ENCODE assay signal across 9 cellular contexts in genomic region chr9:136943291-136944093, GRCh38. TPM values are rescaled to one million over a fixed set of nuclear protein-coding genes. Genes with fewer than 3 reads are reported as not detected.
DNase-seq lines count a peak whose midpoint lies in the region; ATAC-seq and TF ChIP-seq lines count a peak whose summit lies in the region.
"Had no signal": no experiment of that assay in that cellular context is flagged by ENCODE, and none has a peak within 500 bp of the region (broad histone marks: within the 10 kb centered on the region; RNA-seq: fewer than 3 reads in every experiment).

No MANE protein-coding gene starts in this region.

- 0 out of 2 replicates have a peak, but pooled peaks cover 3% of the 10 kb centered on the region for H3F3A ChIP-seq in DOHH2 (ENCODE audit: control insufficient read depth, insufficient read depth)

- intact Hi-C loops in left ventricle myocardium inferior (cut with micrococcal nuclease) (no loop called here), sigmoid colon (cut with DNase I) (loop anchor here (1.0 to 5.0 kb wide), 5 partner anchors 56 to 156 kb away; partner anchors contain the start of genes ABCA2, AJM1, EDF1 and TRAF2)

- peak overlapping the region; percentile 58 for H3K4me3 Mint-ChIP-seq in activated T-helper 17 cell treated with anti-CD3 and anti-CD28 coated beads, Interleukin-2, amount 50 U/mL, for 72 hours

- no peaks in the 10 kb centered on the region for H3K27me3 Mint-ChIP-seq in activated T-helper 17 cell treated with anti-CD3 and anti-CD28 coated beads, Interleukin-2, amount 50 U/mL, for 72 hours

- H3K27ac Mint-ChIP-seq in activated T-helper 17 cell treated with anti-CD3 and anti-CD28 coated beads, Interleukin-2, amount 50 U/mL, for 72 hours: no peak overlapping the region

- H3K9ac ChIP-seq in HUES64 (ENCODE audit: low read depth, low read length): peak overlapping the region; percentile 86

- H4K20me1 ChIP-seq in DOHH2 (ENCODE audit: control insufficient read depth, insufficient read depth, low read depth, low read length): 0 out of 2 replicates have a peak, but pooled peaks cover 3% of the 10 kb centered on the region

- H3K27ac ChIP-seq in DOHH2 (ENCODE audit: low read depth, low read length) (peak overlapping the region; percentile 18; the same call in 1 of the 2 replicates), HUES64 (ENCODE audit: low read depth, low read length) (peak overlapping the region; percentile 41; the same call in 1 of the 2 replicates), left ventricle myocardium inferior (replicated peaks) (peak overlapping the region; percentile 98), sigmoid colon (peak overlapping the region; percentile 84 to 96 (median 92))

- ATAC-seq in activated T-helper 17 cell treated with anti-CD3 and anti-CD28 coated beads, Interleukin-2, amount 50 U/mL, for 72 hours (replicated peaks): peak; percentile 34

- no peak for TF ChIP-seq EP300 in sigmoid colon (IDR thresholded peaks at IDR 0.05)

- H3K9me3 Mint-ChIP-seq in activated T-helper 17 cell treated with anti-CD3 and anti-CD28 coated beads, Interleukin-2, amount 50 U/mL, for 72 hours: no peaks in the 10 kb centered on the region

- H3K36me3 ChIP-seq in DOHH2 (ENCODE audit: control insufficient read depth, low read length): peaks cover 33% of the 10 kb centered on the region
- peaks cover 40% of the 10 kb centered on the region for H3K36me3 ChIP-seq in HUES64 (ENCODE audit: insufficient read depth, low read length)
- peaks cover 46% of the 10 kb centered on the region for H3K36me3 ChIP-seq in left ventricle myocardium inferior
- peaks cover 34 to 45% (median 40%) of the 10 kb centered on the region in 4 donors for H3K36me3 ChIP-seq in sigmoid colon

- peaks cover 6% of the 10 kb centered on the region for H3K4me1 Mint-ChIP-seq in activated T-helper 17 cell treated with anti-CD3 and anti-CD28 coated beads, Interleukin-2, amount 50 U/mL, for 72 hours

- H3K9me2 ChIP-seq in DOHH2 (replicated peaks; ENCODE audit: control insufficient read depth, low read length): no peaks in the 10 kb centered on the region

- peaks cover 26% of the 10 kb centered on the region for H3K79me2 ChIP-seq in DOHH2 (ENCODE audit: control insufficient read depth, low read length)

- TF ChIP-seq POLR2A in sigmoid colon (IDR thresholded peaks at IDR 0.05): no peak

- TF ChIP-seq CTCF in DOHH2 (IDR thresholded peaks at IDR 0.05; ENCODE audit: low read depth, low read length, poor library complexity, severe bottlenecking) (no peak), GM20000 (IDR thresholded peaks at IDR 0.05; ENCODE audit: extremely low read depth, missing control alignments) (no peak), left ventricle myocardium inferior (IDR thresholded peaks at IDR 0.05; ENCODE audit: borderline replicate concordance) (no peak), sigmoid colon (IDR thresholded peaks at IDR 0.05) (no peak)

- WGBS in HUES64: 35% methylated on average over 51 of the region's 51 CpGs
- WGBS in sigmoid colon, 2 donors: 11 to 26% methylated on average over 51 of the region's 51 CpGs

- peaks cover 9% of the 10 kb centered on the region for H3K4me1 ChIP-seq in DOHH2 (ENCODE audit: control insufficient read depth, low read length)
- no peaks in the 10 kb centered on the region; the same call in 1 of the 2 replicates for H3K4me1 ChIP-seq in HUES64 (ENCODE audit: insufficient read depth, low read length)
- H3K4me1 ChIP-seq in left ventricle myocardium inferior: peaks cover 71% of the 10 kb centered on the region
- peaks cover 0 to 27% (median 19%) of the 10 kb centered on the region in 4 donors for H3K4me1 ChIP-seq in sigmoid colon

- H3K9me3 ChIP-seq in DOHH2 (ENCODE audit: control insufficient read depth, insufficient read depth, low read length) (no peaks in the 10 kb centered on the region), HUES64 (ENCODE audit: insufficient read depth, low read depth, low read length) (no peaks in the 10 kb centered on the region), left ventricle myocardium inferior (replicated peaks) (no peaks in the 10 kb centered on the region), sigmoid colon (no peaks in the 10 kb centered on the region)

- peak overlapping the region; percentile 84 for H3K4me3 ChIP-seq in DOHH2 (ENCODE audit: low read length)
- H3K4me3 ChIP-seq in HUES64 (ENCODE audit: low read length): peak overlapping the region; percentile 93
- H3K4me3 ChIP-seq in left ventricle myocardium inferior: peak overlapping the region; percentile 78
- H3K4me3 ChIP-seq in sigmoid colon: peak overlapping the region; percentile 74 to 99 (median 88)

- H3K27me3 ChIP-seq in DOHH2 (ENCODE audit: control insufficient read depth, low read length) (no peaks in the 10 kb centered on the region), HUES64 (ENCODE audit: insufficient read depth, low read length) (no peaks in the 10 kb centered on the region), left ventricle myocardium inferior (ENCODE audit: low read depth) (no peaks in the 10 kb centered on the region), sigmoid colon (no peaks in the 10 kb centered on the region)

- H3K36me3 Mint-ChIP-seq in activated T-helper 17 cell treated with anti-CD3 and anti-CD28 coated beads, Interleukin-2, amount 50 U/mL, for 72 hours (ENCODE audit: low read depth): peaks cover 36% of the 10 kb centered on the region

- H3K4me2 ChIP-seq in DOHH2 (ENCODE audit: low read length): peak overlapping the region; percentile 77

- DNase-seq in GM20000 (ENCODE audit: low spot score): peak; percentile 84
- no peak for DNase-seq in left ventricle myocardium inferior
- peak; percentile 64 for DNase-seq in sigmoid colon
- DNase-seq in kidney glomerular epithelial cell (lab: John Stamatoyannopoulos, UW): no peak
- no peak for DNase-seq in hypothalamus (lab: John Stamatoyannopoulos, UW)

RNA-seq across cellular contexts. Expression of gene FBXW5, which starts 1.0 kb away (rescaled TPM):
- polyA plus RNA-seq in HUES64 (2013, experiment 1 of 2): 36.2 TPM
- 34.4 TPM for polyA plus RNA-seq in HUES64 (2013, experiment 2 of 2)
- 10 to 100 TPM; 91.0 to 99.2 TPM for total RNA-seq in activated T-helper 17 cell treated with anti-CD3 and anti-CD28 coated beads, Interleukin-2, amount 50 U/mL, for 72 hours
- total RNA-seq in left ventricle myocardium inferior: 157 TPM
- total RNA-seq in sigmoid colon: 100 to 1,000 TPM; 153 to 202 (median 171) TPM
- 100 to 1,000 TPM; 147 to 182 (median 165) TPM for polyA plus RNA-seq in sigmoid colon

RNA-seq across cellular contexts. Expression of gene C8G, which starts 1.6 kb away (rescaled TPM):
- not detected for polyA plus RNA-seq in HUES64 (2013, experiment 1 of 2)
- polyA plus RNA-seq in HUES64 (2013, experiment 2 of 2): not detected
- total RNA-seq in activated T-helper 17 cell treated with anti-CD3 and anti-CD28 coated beads, Interleukin-2, amount 50 U/mL, for 72 hours: 1 to 10 TPM in 1 of 2 donors, not detected in 1; 3.1 TPM
- total RNA-seq in left ventricle myocardium inferior: 3.6 TPM
- total RNA-seq in sigmoid colon: not detected
- polyA plus RNA-seq in sigmoid colon: 10 to 100 TPM in 1 of 3 donors, 1 to 10 TPM in 2; 4.2 to 11.1 (median 5.4) TPM

RNA-seq across cellular contexts. Expression of gene LCN12, which starts 8.6 kb away (rescaled TPM):
- 0.20 TPM for polyA plus RNA-seq in HUES64 (2013, experiment 1 of 2)
- not detected for polyA plus RNA-seq in HUES64 (2013, experiment 2 of 2)
- 1 to 10 TPM in 1 of 2 donors, under 1 TPM in 1; 0.54 to 2.4 TPM for total RNA-seq in activated T-helper 17 cell treated with anti-CD3 and anti-CD28 coated beads, Interleukin-2, amount 50 U/mL, for 72 hours
- total RNA-seq in left ventricle myocardium inferior: 7.8 TPM
- 1 to 10 TPM in 1 of 4 donors, not detected in 3; 1.2 TPM for total RNA-seq in sigmoid colon
- 1 to 10 TPM in 1 of 3 donors, not detected in 2; 3.0 TPM for polyA plus RNA-seq in sigmoid colon

RNA-seq across cellular contexts. Expression of gene PTGDS, which starts 33.8 kb away (rescaled TPM):
- polyA plus RNA-seq in HUES64 (2013, experiment 1 of 2): 0.60 TPM
- 0.82 TPM for polyA plus RNA-seq in HUES64 (2013, experiment 2 of 2)
- 1 to 10 TPM in 1 of 2 donors, not detected in 1; 1.3 TPM for total RNA-seq in activated T-helper 17 cell treated with anti-CD3 and anti-CD28 coated beads, Interleukin-2, amount 50 U/mL, for 72 hours
- total RNA-seq in left ventricle myocardium inferior: 3,579 TPM
- 10 to 100 TPM; 11.8 to 36.6 (median 32.4) TPM for total RNA-seq in sigmoid colon
- polyA plus RNA-seq in sigmoid colon: 100 to 1,000 TPM in 1 of 3 donors, 10 to 100 TPM in 1, 1 to 10 TPM in 1; 8.3 to 218 (median 24.0) TPM
- total RNA-seq: activated CD8-positive, alpha-beta memory T cell treated with anti-CD3 and anti-CD28 coated beads for 36 hours had no signal

RNA-seq across cellular contexts. Expression of gene LCNL1, which starts 39.3 kb away (rescaled TPM):
- not detected for polyA plus RNA-seq in HUES64 (2013, experiment 1 of 2)
- polyA plus RNA-seq in HUES64 (2013, experiment 2 of 2): 0.19 TPM
- total RNA-seq in activated T-helper 17 cell treated with anti-CD3 and anti-CD28 coated beads, Interleukin-2, amount 50 U/mL, for 72 hours: under 1 TPM in 1 of 2 donors, not detected in 1; 0.11 TPM
- total RNA-seq in left ventricle myocardium inferior (11.7 TPM), sigmoid colon (1 to 10 TPM in 1 of 4 donors, under 1 TPM in 3; 0.14 to 1.1 (median 0.43) TPM)
- under 1 TPM in 1 of 3 donors, not detected in 2; 0.50 TPM for polyA plus RNA-seq in sigmoid colon

Comparison
In these comparisons a context has a peak if more than half of its experiments do, and no peak if none do; other contexts are left out.
1. H3K27ac ChIP-seq: peak in every context shown above with its lines; median percentile 98 in left ventricle myocardium inferior; 92 in sigmoid colon; 41 in HUES64; 18 in DOHH2.
2. DNase-seq: peak in GM20000 (single experiment) and sigmoid colon (single experiment); none in left ventricle myocardium inferior (single experiment), kidney glomerular epithelial cell (single experiment) and hypothalamus (0 of 51).
3. Peak in every context shown above with its lines, with median percentiles within 50 percentile points of each other: H3K4me3 ChIP-seq.